ENCODE assay signal across 8 cellular contexts in genomic region chr21:42010507-42011493, GRCh38. TPM values are rescaled to one million over a fixed set of nuclear protein-coding genes. Genes with fewer than 3 reads are reported as not detected.
A peak's percentile ranks its signal among the peaks of the same experiment; 100 is the strongest.
DNase-seq lines count a peak whose midpoint lies in the region; ATAC-seq, FAIRE-seq and TF ChIP-seq lines count a peak whose summit lies in the region.

No MANE protein-coding gene starts in this region.

- H3K9me3 ChIP-seq in pancreas, result no peaks in the 10 kb centered on the region

- H3K4me3 ChIP-seq in pancreas, result peak overlapping the region; percentile 69 to 93 (median 82)

- H3K9me3 Mint-ChIP-seq in activated T-helper 17 cell treated with anti-CD3 and anti-CD28 coated beads, Interleukin-2, amount 50 U/mL, for 72 hours, result peaks cover 5% of the 10 kb centered on the region

- peaks cover 6 to 9% (median 6%) of the 10 kb centered on the region in 3 donors for H3K4me1 ChIP-seq in pancreas

- peaks cover 39% of the 10 kb centered on the region for H3K36me3 Mint-ChIP-seq in activated T-helper 17 cell treated with anti-CD3 and anti-CD28 coated beads, Interleukin-2, amount 50 U/mL, for 72 hours (ENCODE audit: low read depth)

- WGBS in pancreas, 2 donors, result 0 to 1% methylated on average over 90 to 120 of the region's 120 CpGs

- no peak for FAIRE-seq in pancreas (lab: Jason Lieb, UNC)

- peak overlapping the region; percentile 90 for H3K4me3 Mint-ChIP-seq in activated T-helper 17 cell treated with anti-CD3 and anti-CD28 coated beads, Interleukin-2, amount 50 U/mL, for 72 hours

- no peaks in the 10 kb centered on the region for H3K27me3 ChIP-seq in pancreas

- peak overlapping the region; percentile 99 for H3K27ac Mint-ChIP-seq in activated T-helper 17 cell treated with anti-CD3 and anti-CD28 coated beads, Interleukin-2, amount 50 U/mL, for 72 hours

- H3K4me1 Mint-ChIP-seq in activated T-helper 17 cell treated with anti-CD3 and anti-CD28 coated beads, Interleukin-2, amount 50 U/mL, for 72 hours, result peaks cover 20% of the 10 kb centered on the region

- intact Hi-C loops in pancreas (cut with DNase I) (no loop called here), sciatic nerve (cut with DNase I) (no loop called here)

- no peak; the same call in 1 of the 2 replicates for TF ChIP-seq CTCF in C4-2B (conservative IDR thresholded peaks at IDR 0.05)
- TF ChIP-seq CTCF in pancreas (IDR thresholded peaks at IDR 0.05), result no peak

- peak; percentile 33 for ATAC-seq in GM18861 (IDR thresholded peaks at IDR 0.05; ENCODE audit: unreplicated experiment)
- ATAC-seq in HG02981 (IDR thresholded peaks at IDR 0.05; ENCODE audit: unreplicated experiment), result peak; percentile 12
- peak; percentile 12 for ATAC-seq in activated T-helper 17 cell treated with anti-CD3 and anti-CD28 coated beads, Interleukin-2, amount 50 U/mL, for 72 hours (replicated peaks)
- peak; percentile 25 to 51 (median 30) for ATAC-seq in pancreas
- ATAC-seq in sciatic nerve, result no peak

- H3K27ac ChIP-seq in C4-2B (peak overlapping the region; percentile 92), pancreas (peak overlapping the region; percentile 95 to 100 (median 98))

- DNase-seq in NCI-H345 treated with DMSO at 0.1 percent for 48 hours (lab: John Stamatoyannopoulos, UW; ENCODE audit: unreplicated experiment), result peak; percentile 17
- DNase-seq in glomerular visceral epithelial cell (ENCODE audit: extremely low spot score), result peak; percentile 53
- peak in 5 of 6 donors; percentile 36 to 90 (median 56) for DNase-seq in pancreas
- no peak for DNase-seq in sciatic nerve (ENCODE audit: low spot score)

- H3K36me3 ChIP-seq in pancreas, result no peaks in the 10 kb centered on the region

- no peaks in the 10 kb centered on the region for H3K27me3 Mint-ChIP-seq in activated T-helper 17 cell treated with anti-CD3 and anti-CD28 coated beads, Interleukin-2, amount 50 U/mL, for 72 hours

RNA-seq across cellular contexts. Expression of gene ZBTB21, which starts 0.6 kb away (rescaled TPM):
- 10 to 100 TPM; 18.5 to 37.2 TPM for total RNA-seq in activated T-helper 17 cell treated with anti-CD3 and anti-CD28 coated beads, Interleukin-2, amount 50 U/mL, for 72 hours
- total RNA-seq in pancreas (1 to 10 TPM; 4.8 to 9.5 (median 8.0) TPM), sciatic nerve (27.3 TPM)
- 1 to 10 TPM; 2.9 to 3.2 TPM for polyA plus RNA-seq in pancreas

RNA-seq across cellular contexts. Expression of gene C2CD2, which starts 57.0 kb away (rescaled TPM):
- 1 to 10 TPM; 4.6 to 8.2 TPM for total RNA-seq in activated T-helper 17 cell treated with anti-CD3 and anti-CD28 coated beads, Interleukin-2, amount 50 U/mL, for 72 hours
- 10 to 100 TPM in 5 of 6 donors, 1 to 10 TPM in 1; 8.0 to 16.8 (median 12.4) TPM for total RNA-seq in pancreas
- polyA plus RNA-seq in pancreas, result 1 to 10 TPM; 7.9 to 8.6 TPM
- 60.9 TPM for total RNA-seq in sciatic nerve
